ENCODE assay signal across 25 cellular contexts in the genomic region with DNA sequence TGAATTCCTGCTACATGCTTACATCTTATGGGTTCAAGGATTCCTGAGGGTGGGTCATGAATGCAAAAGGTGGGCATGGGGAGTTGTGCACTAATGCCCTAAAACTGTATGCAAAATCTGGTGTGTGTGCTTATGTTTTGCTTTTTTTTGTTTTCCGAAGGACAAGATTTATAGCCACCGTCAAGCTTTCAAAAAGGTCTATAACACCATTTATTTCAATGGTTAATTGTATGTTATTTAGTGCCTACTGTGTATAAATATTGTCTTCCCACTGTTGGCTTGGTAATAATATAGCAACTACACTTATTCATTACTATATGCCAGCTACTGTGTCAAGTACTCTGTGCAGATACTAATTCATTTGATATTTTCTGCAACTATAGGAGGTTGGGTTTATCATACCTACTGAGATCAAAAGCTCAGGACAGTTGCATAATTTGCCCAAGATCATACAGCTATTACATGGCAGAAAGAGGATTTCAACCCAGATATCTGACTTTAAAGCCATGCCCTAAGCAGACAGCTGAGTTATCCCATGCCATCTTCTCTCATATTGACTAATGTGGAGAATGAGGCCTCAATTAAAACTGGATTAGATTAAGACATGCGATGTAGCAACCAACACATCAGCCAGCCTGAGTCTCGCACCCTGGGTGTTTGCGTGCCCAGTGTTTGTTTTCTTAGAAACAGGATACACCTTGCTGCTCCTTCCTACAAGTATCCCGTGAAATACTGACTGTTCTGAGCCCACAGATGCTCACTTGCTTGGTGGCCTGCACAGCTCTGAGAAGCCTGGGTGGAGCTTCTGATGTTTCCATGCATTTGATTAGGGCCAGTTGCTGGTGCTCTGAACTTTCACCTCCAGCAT. TPM values are rescaled to one million over a fixed set of nuclear protein-coding genes. Genes with fewer than 3 reads are reported as not detected.
DNase-seq lines count a peak whose midpoint lies in the region; ATAC-seq and TF ChIP-seq lines count a peak whose summit lies in the region.
"Had no signal": no experiment of that assay in that cellular context is flagged by ENCODE, and none has a peak within 500 bp of the region (broad histone marks: within the 10 kb centered on the region; RNA-seq: fewer than 3 reads in every experiment).

No MANE protein-coding gene starts in this region.

- no TSS peak for BruUV-seq in mammary epithelial cell (replicated peaks; lab: Mats Ljungman, UMichigan)

- peak; percentile 90 for DNase-seq in DMS53 (lab: John Stamatoyannopoulos, UW)
- peak; percentile 59 for DNase-seq in HEK293T (ENCODE audit: extremely low spot score)
- DNase-seq in NCI-H2227 treated with DMSO at 0.1 percent for 48 hours (lab: John Stamatoyannopoulos, UW) = peak; percentile 60
- peak; percentile 89 for DNase-seq in dermis blood vessel endothelial cell
- no peak for DNase-seq in mammary epithelial cell
- DNase-seq in foreskin melanocyte = no peak
- DNase-seq in omental fat pad (ENCODE audit: low spot score) = no peak
- DNase-seq: activated CD8-positive, alpha-beta memory T cell treated with anti-CD3 and anti-CD28 coated beads, Interleukin-2, amount 10 ng/mL, durations not matched to agents 7 days and 5 days; activated naive CD8-positive, alpha-beta T cell treated with anti-CD3 and anti-CD28 coated beads, Interleukin-2, amount 50 U/mL, for 24 hours; activated T-cell treated with anti-CD3 and anti-CD28 coated beads, Interleukin-2, amount 50 U/mL, for 48 hours; colonic mucosa; effector CD8-positive, alpha-beta T cell; erythroblast; H9; Kasumi-1; left lung; NCI-H187; NCI-H510A; SIG-M5; small intestine; stimulated activated naive B cell treated with anti-CD40 and anti-IgM and Interleukin-4, amounts not matched to agents 10 μg/mL and 1 μg/mL and 100 μg/mL, for 72 hours; substantia nigra had no signal

- H3K27ac ChIP-seq in mammary epithelial cell (ENCODE audit: insufficient read depth, low read depth, low read length) = no peak overlapping the region
- H3K27ac ChIP-seq: BLaER1 treated with 17β-estradiol and CSF1 and Interleukin-3, amounts not matched to agents 10 nM and 100 nM; colonic mucosa; left lung; right atrium auricular region had no signal

- intact Hi-C loops in mammary epithelial cell (cut with micrococcal nuclease) = no loop called here

- no peak for ATAC-seq in omental fat pad (ENCODE audit: low FRiP score)
- ATAC-seq: activated CD8-positive, alpha-beta memory T cell treated with anti-CD3 and anti-CD28 coated beads, Interleukin-2, amount 10 ng/mL, durations not matched to agents 7 days and 5 days; activated naive CD8-positive, alpha-beta T cell treated with anti-CD3 and anti-CD28 coated beads, Interleukin-2, amount 50 U/mL, for 24 hours; HepG2; left lung; stimulated activated naive B cell treated with anti-CD40 and anti-IgM and Interleukin-4, amounts not matched to agents 10 μg/mL and 1 μg/mL and 100 μg/mL, for 72 hours had no signal

- no peak overlapping the region for H3K4me2 ChIP-seq in mammary epithelial cell (ENCODE audit: insufficient read depth, low read depth, low read length)

- H3K27me3 ChIP-seq in mammary epithelial cell (ENCODE audit: insufficient read depth, low read length) = no peaks in the 10 kb centered on the region
- H3K27me3 ChIP-seq: BLaER1 treated with 17β-estradiol and CSF1 and Interleukin-3, amounts not matched to agents 10 nM and 100 nM; colonic mucosa; left lung; right atrium auricular region had no signal

- peaks cover 52% of the 10 kb centered on the region for H3K4me1 ChIP-seq in mammary epithelial cell (ENCODE audit: insufficient read depth, low read length)
- H3K4me1 ChIP-seq: colonic mucosa had no signal

- dilution Hi-C loops in mammary epithelial cell (cut with HindIII; ENCODE audit: low sequenced_read_pairs) = no loop called here

- H3K4me3 ChIP-seq in mammary epithelial cell (replicated peaks in 1 of 3; ENCODE audit: insufficient read depth in 1 of 3, low read depth in 2 of 3, low read length in 3 of 3) = no peak overlapping the region
- H3K4me3 ChIP-seq: BLaER1 treated with 17β-estradiol and CSF1 and Interleukin-3, amounts not matched to agents 10 nM and 100 nM; colonic mucosa; left lung; right atrium auricular region had no signal

- no peak overlapping the region for H2AFZ ChIP-seq in mammary epithelial cell (ENCODE audit: low read depth, low read length)

- in situ Hi-C loops in mammary epithelial cell (cut with MboI; ENCODE audit: low sequenced_read_pairs in 2 of 2) = no loop called here

- H3K79me2 ChIP-seq in mammary epithelial cell (ENCODE audit: insufficient read depth, low read length) = peaks cover 69% of the 10 kb centered on the region

- CTCF ChIA-PET in HEK293T (lab: Yijun Ruan, JAX) = interaction anchor here (1.3 kb wide), 2 partner anchors 25 to 41 kb away, joined by 3 to 4 read pairs; no protein-coding TSS in a partner anchor
- CTCF ChIA-PET in mammary epithelial cell (lab: Charles Lee; ENCODE audit: low non-redundant PET) = interaction anchor here (1.1 kb wide), 1 partner anchor 40 kb away, joined by 4 read pairs; no protein-coding TSS in a partner anchor

- WGBS in mammary epithelial cell (ENCODE audit: low coverage, missing lambda C conversion rate) = 92% methylated on average over 6 of the region's 6 CpGs

- H4K20me1 ChIP-seq in mammary epithelial cell (ENCODE audit: insufficient read depth, low read length) = no peaks in the 10 kb centered on the region
- H4K20me1 ChIP-seq: BLaER1 treated with 17β-estradiol and CSF1 and Interleukin-3, amounts not matched to agents 10 nM and 100 nM had no signal

- no peak for TF ChIP-seq CTCF in mammary epithelial cell (conservative IDR thresholded peaks at IDR 0.05 in 1 of 2, IDR thresholded peaks at IDR 0.05 in 1 of 2; ENCODE audit: extremely low read depth in 1 of 2, insufficient read depth in 1 of 2, low read depth in 1 of 2, low read length in 2 of 2)
- no peak for TF ChIP-seq CTCF in omental fat pad (IDR thresholded peaks at IDR 0.05)

- H3K9me3 ChIP-seq in mammary epithelial cell (replicated peaks; ENCODE audit: insufficient read depth, low read length) = no peaks in the 10 kb centered on the region
- H3K9me3 ChIP-seq: BLaER1 treated with 17β-estradiol and CSF1 and Interleukin-3, amounts not matched to agents 10 nM and 100 nM; colonic mucosa; left lung; right atrium auricular region had no signal

- no peak overlapping the region for H3K9ac ChIP-seq in mammary epithelial cell (ENCODE audit: insufficient read depth, low read length)
- H3K9ac ChIP-seq: BLaER1 treated with 17β-estradiol and CSF1 and Interleukin-3, amounts not matched to agents 10 nM and 100 nM had no signal

- no peaks in the 10 kb centered on the region for H3K36me3 ChIP-seq in mammary epithelial cell (ENCODE audit: insufficient read depth, low read length)
- H3K36me3 ChIP-seq: BLaER1 treated with 17β-estradiol and CSF1 and Interleukin-3, amounts not matched to agents 10 nM and 100 nM; colonic mucosa; left lung; right atrium auricular region had no signal

- POLR2A ChIA-PET in HEK293T (lab: Yijun Ruan, JAX) = interaction anchor here (0.6 to 1.6 kb wide), 3 partner anchors 9 to 34 kb away, joined by 3 to 5 read pairs (median 4); partner anchors contain the start of gene GADD45A

TF ChIP-seq in HEK293T, 16 proteins besides CTCF, POLR2A, EP300 and RAD21:
- TF ChIP-seq ARNT (IDR thresholded peaks at IDR 0.05) = peak; percentile 93
- no peak for TF ChIP-seq SP1 (IDR thresholded peaks at IDR 0.05)
- TF ChIP-seq, protein P1, sequence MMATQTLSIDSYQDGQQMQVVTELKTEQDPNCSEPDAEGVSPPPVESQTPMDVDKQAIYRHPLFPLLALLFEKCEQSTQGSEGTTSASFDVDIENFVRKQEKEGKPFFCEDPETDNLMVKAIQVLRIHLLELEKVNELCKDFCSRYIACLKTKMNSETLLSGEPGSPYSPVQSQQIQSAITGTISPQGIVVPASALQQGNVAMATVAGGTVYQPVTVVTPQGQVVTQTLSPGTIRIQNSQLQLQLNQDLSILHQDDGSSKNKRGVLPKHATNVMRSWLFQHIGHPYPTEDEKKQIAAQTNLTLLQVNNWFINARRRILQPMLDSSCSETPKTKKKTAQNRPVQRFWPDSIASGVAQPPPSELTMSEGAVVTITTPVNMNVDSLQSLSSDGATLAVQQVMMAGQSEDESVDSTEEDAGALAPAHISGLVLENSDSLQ (IDR thresholded peaks at IDR 0.05) = peak; percentile 67; the same call in 1 of the 2 replicates

RNA-seq across cellular contexts. Expression of gene GADD45A, which starts 34.6 kb away (rescaled TPM):
- total RNA-seq in dermis blood vessel endothelial cell (27.2 and 34.9 TPM in 2 replicates), mammary epithelial cell (100 to 1,000 TPM; 119 to 371 TPM), omental fat pad (100 to 1,000 TPM in 2 of 4 donors, 10 to 100 TPM in 2; 31.7 to 115 (median 67.2) TPM)
- polyA plus RNA-seq in mammary epithelial cell = 75.5 TPM
- polyA minus RNA-seq in mammary epithelial cell = 27.2 TPM

Comparison
In these comparisons a context has a peak if more than half of its experiments do, and no peak if none do; other contexts are left out.
1. DNase-seq: peak in DMS53 (single experiment), HEK293T (single experiment), NCI-H2227 treated with DMSO at 0.1 percent for 48 hours (single experiment) and dermis blood vessel endothelial cell (single experiment); none in mammary epithelial cell (single experiment), foreskin melanocyte (single experiment) and omental fat pad (single experiment).